Comparison of ENCODE assay signal across 8 cellular contexts in the genomic region with DNA sequence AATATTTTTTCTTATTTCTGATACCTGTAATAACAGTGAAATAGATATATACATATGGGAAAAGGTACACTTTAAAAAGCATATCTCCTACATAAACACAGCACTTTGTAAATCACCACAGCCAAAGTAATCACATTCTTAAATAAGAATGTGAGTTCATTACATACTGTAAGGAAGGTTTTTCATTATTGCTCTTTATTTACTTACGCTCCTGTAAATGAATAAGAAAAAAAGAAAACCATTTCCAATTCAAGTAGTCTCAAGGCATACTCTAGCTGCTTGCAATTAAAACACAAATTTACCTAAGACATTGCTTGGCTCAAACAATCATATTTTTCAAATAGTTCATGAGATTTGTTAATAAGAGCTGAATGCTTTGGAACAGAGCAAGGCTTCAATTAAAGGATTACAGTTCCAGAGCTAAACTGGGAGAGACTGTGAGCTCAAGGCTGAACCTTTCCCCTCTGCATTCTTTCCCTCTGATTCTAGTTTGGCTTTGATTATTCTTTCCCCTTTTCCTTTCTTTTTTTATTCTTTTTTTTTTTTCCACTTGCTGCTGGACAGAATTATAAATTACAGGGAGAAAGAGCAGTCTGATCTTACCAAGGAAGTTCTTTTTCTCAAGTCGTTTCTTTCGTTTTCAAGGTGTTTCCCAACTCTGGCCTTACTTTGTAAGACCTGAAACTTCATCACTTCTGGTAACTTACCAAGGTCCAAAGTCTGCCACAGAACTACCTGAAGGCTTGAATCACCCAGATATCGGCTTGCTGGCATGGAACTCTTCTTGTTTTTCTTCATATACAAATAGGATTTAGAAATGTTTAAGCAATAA.
DNase-seq lines count a peak whose midpoint lies in the region; ATAC-seq and TF ChIP-seq lines count a peak whose summit lies in the region.

No MANE protein-coding gene starts in this region.

- H3K27me3 ChIP-seq in HAP-1 (ENCODE audit: low read depth) = no peaks in the 10 kb centered on the region

- no peak for TF ChIP-seq POLR2A in GM18505 (IDR thresholded peaks at IDR 0.05; ENCODE audit: borderline replicate concordance, extremely low read depth, insufficient read depth, insufficient read length)

- DNase-seq in G401 (ENCODE audit: low spot score) (peak; percentile 57), MCF 10A (ENCODE audit: unreplicated experiment) (no peak), HAP-1 (ENCODE audit: low spot score in 2 of 2) (no peak), NCI-H748 treated with DMSO at 0.1 percent for 48 hours (lab: John Stamatoyannopoulos, UW) (no peak)
- DNase-seq in naive thymus-derived CD8-positive, alpha-beta T cell = peak in 1 of 10 donors; percentile 12
- no peak for DNase-seq in activated CD4-positive, alpha-beta T cell treated with anti-CD3 and anti-CD28 coated beads for 48 hours

- H3K4me1 Mint-ChIP-seq in MCF 10A (ENCODE audit: insufficient read depth, unreplicated experiment) = peaks cover 13% of the 10 kb centered on the region
- peaks cover 18 to 33% (median 28%) of the 10 kb centered on the region in 4 donors for H3K4me1 Mint-ChIP-seq in naive thymus-derived CD8-positive, alpha-beta T cell

- H3K9me3 Mint-ChIP-seq in MCF 10A (ENCODE audit: unreplicated experiment) = peaks cover 6% of the 10 kb centered on the region
- peaks cover 0 to 4% (median 0%) of the 10 kb centered on the region in 9 donors for H3K9me3 Mint-ChIP-seq in naive thymus-derived CD8-positive, alpha-beta T cell

- H3K27me3 Mint-ChIP-seq in MCF 10A (ENCODE audit: insufficient read depth, unreplicated experiment) = no peaks in the 10 kb centered on the region
- no peaks in the 10 kb centered on the region for H3K27me3 Mint-ChIP-seq in naive thymus-derived CD8-positive, alpha-beta T cell

- H3K4me3 ChIP-seq in HAP-1 = no peak overlapping the region

- CTCF ChIA-PET in MCF 10A (lab: Yijun Ruan, JAX) = no interaction called here

- POLR2A ChIA-PET in MCF 10A (lab: Yijun Ruan, JAX) = interaction anchor here (0.7 kb wide), 1 partner anchor 264 kb away, joined by 3 read pairs; no protein-coding TSS in a partner anchor
- POLR2A ChIA-PET in naive thymus-derived CD8-positive, alpha-beta T cell (lab: Charles Lee) = interaction anchor here (0.7 kb wide), 1 partner anchor 16 kb away, joined by 3 read pairs; no protein-coding TSS in a partner anchor

- H3K4me3 Mint-ChIP-seq in MCF 10A (ENCODE audit: unreplicated experiment) = no peak overlapping the region
- H3K4me3 Mint-ChIP-seq in naive thymus-derived CD8-positive, alpha-beta T cell = peak overlapping the region; percentile 57 to 87 (median 72)

- no peaks in the 10 kb centered on the region for H3K4me1 ChIP-seq in HAP-1

- H3K36me3 Mint-ChIP-seq in MCF 10A (ENCODE audit: insufficient read depth, unreplicated experiment) = no peaks in the 10 kb centered on the region
- no peaks in the 10 kb centered on the region for H3K36me3 Mint-ChIP-seq in naive thymus-derived CD8-positive, alpha-beta T cell

- TF ChIP-seq CTCF in MCF 10A (IDR thresholded peaks at IDR 0.05; ENCODE audit: unreplicated experiment) = no peak

- H3K9me3 ChIP-seq in HAP-1 = no peaks in the 10 kb centered on the region

- ATAC-seq in HG02973 (IDR thresholded peaks at IDR 0.05; ENCODE audit: unreplicated experiment) (peak; percentile 38), GM18505 (IDR thresholded peaks at IDR 0.05; ENCODE audit: unreplicated experiment) (no peak)
- no peak for ATAC-seq in naive thymus-derived CD8-positive, alpha-beta T cell

- in situ Hi-C loops in G401 (cut with HindIII; ENCODE audit: low sequenced_read_pairs) = no loop called here
- in situ Hi-C loops in HAP-1 (cut with MboI; ENCODE audit: low sequenced_read_pairs) = no loop called here

- intact Hi-C loops in MCF 10A (cut with micrococcal nuclease) = no loop called here

- peak overlapping the region; percentile 21 for H3K27ac Mint-ChIP-seq in MCF 10A (ENCODE audit: low read depth, unreplicated experiment)
- peak overlapping the region; percentile 42 to 95 (median 85) for H3K27ac Mint-ChIP-seq in naive thymus-derived CD8-positive, alpha-beta T cell

- H3K36me3 ChIP-seq in HAP-1 (replicated peaks) = no peaks in the 10 kb centered on the region

- BruUV-seq in MCF 10A (replicated peaks; lab: Mats Ljungman, UMichigan) = no TSS peak
